ENCODE assay signal across 8 cellular contexts in the genomic region with DNA sequence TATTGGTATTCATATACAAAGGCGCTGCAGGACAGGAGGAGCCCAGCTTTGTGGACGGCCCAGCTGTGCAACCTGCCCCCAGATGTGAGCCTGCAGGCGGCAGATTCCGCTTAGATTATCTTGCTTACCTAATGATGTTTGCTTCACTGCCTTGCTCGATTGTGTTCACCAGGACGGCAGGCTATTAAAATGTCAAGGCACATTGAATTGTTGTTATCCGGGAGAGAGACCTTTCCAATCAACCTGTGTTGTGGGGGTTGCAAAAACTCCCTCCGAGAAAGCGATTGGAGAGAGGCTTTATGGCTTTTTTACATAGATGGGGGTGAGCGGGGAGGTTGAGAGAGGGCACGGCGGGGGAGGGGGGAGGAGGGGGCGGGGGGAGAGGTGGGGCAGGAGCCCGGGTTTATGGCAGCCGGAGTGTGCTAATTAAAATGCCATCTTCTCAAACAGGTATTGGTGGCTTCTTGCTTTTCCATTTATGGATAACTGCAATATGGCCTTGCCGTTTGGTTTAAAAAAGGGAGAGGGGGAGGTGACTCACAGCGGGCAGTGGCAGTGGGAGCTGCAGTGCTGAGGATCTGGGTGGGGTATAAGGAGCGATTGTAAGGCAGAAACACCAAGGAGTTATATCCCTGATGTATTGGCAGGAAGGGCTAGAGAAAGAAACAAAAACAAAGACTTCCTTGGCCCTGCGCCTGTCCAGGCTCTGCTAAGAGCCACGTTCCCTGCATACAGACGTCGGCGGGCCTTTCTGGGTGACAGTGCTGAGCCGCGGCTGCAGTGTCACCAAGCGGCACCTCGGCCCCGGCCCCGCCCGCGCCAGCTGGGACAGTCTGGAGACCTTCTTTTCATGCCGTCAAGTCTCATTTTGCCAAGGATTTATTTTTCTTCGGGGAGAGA.
DNase-seq lines count a peak whose midpoint lies in the region; ATAC-seq and TF ChIP-seq lines count a peak whose summit lies in the region.

No MANE protein-coding gene starts in this region.

- H3K36me3 ChIP-seq in BLaER1: no peaks in the 10 kb centered on the region

- peak overlapping the region; percentile 88 for H3K27ac ChIP-seq in BLaER1

- no peaks in the 10 kb centered on the region for H3K27me3 ChIP-seq in BLaER1

- no peaks in the 10 kb centered on the region for H4K20me1 ChIP-seq in BLaER1

- peak overlapping the region; percentile 70 for H3K4me3 ChIP-seq in BLaER1
- H3K4me3 ChIP-seq in epithelial cell of proximal tubule (ENCODE audit: low read depth, low read length): peak overlapping the region; percentile 69

- TF ChIP-seq CTCF in epithelial cell of proximal tubule (conservative IDR thresholded peaks at IDR 0.05; ENCODE audit: low read depth, low read length): no peak

- peaks cover 43% of the 10 kb centered on the region for H3K4me1 ChIP-seq in BLaER1

- peak overlapping the region; percentile 93 for H3K4me2 ChIP-seq in BLaER1

- H3K9ac ChIP-seq in BLaER1: peak overlapping the region; percentile 84

- DNase-seq in GM19238 (ENCODE audit: insufficient read length, low spot score) (peak; percentile 61), NCI-H69 (lab: John Stamatoyannopoulos, UW) (peak; percentile 81), epithelial cell of proximal tubule (ENCODE audit: low read depth) (no peak), middle frontal gyrus (ENCODE audit: extremely low spot score, low spot score) (peak; percentile 12)
- DNase-seq in activated T-cell treated with anti-CD3 and anti-CD28 coated beads, Interleukin-2, amount 50 U/mL, for 1 hour: peak; percentile 60
- DNase-seq in stimulated activated CD8-positive, alpha-beta memory T cell treated with anti-CD3 and anti-CD28 coated beads, Interleukin-4, amount 100 ng/mL, for 48 hours: peak; percentile 76

- ATAC-seq in HG03342 (IDR thresholded peaks at IDR 0.05; ENCODE audit: unreplicated experiment): peak; percentile 74

- H3K9me3 ChIP-seq in BLaER1: no peaks in the 10 kb centered on the region
